In genomic region chr1:51953079-51953478, GRCh38 we compare ENCODE assay signal across 21 cellular contexts. TPM values are rescaled to one million over a fixed set of nuclear protein-coding genes. Genes with fewer than 3 reads are reported as not detected.
A peak's percentile ranks its signal among the peaks of the same experiment; 100 is the strongest.
DNase-seq lines count a peak whose midpoint lies in the region; ATAC-seq and TF ChIP-seq lines count a peak whose summit lies in the region.
"Had no signal": no experiment of that assay in that cellular context is flagged by ENCODE, and none has a peak within 500 bp of the region (broad histone marks: within the 10 kb centered on the region; RNA-seq: fewer than 3 reads in every experiment).

No MANE protein-coding gene starts in this region.

- intact Hi-C loops in heart left ventricle (cut with DNase I), result no loop called here

- H3K27ac ChIP-seq in KMS-11, result no peak overlapping the region
- no peak overlapping the region for H3K27ac ChIP-seq in heart left ventricle
- H3K27ac ChIP-seq: 22Rv1, cardiac muscle cell, ovary had no signal

- WGBS in heart left ventricle, 4 donors, result 93 to 100% (median 96%) methylated on average over 1 of the region's 1 CpG

- H3K4me2 ChIP-seq in KMS-11, result peak overlapping the region; percentile 44

- H3K4me1 ChIP-seq in KMS-11 (ENCODE audit: low read depth, poor library complexity, severe bottlenecking), result peaks cover 36% of the 10 kb centered on the region
- peaks cover 5% of the 10 kb centered on the region; the same call in 1 of the 2 replicates for H3K4me1 ChIP-seq in BE2C
- H3K4me1 ChIP-seq in heart left ventricle, result no peaks in the 10 kb centered on the region

- no peak for ATAC-seq in heart left ventricle
- ATAC-seq: naive thymus-derived CD8-positive, alpha-beta T cell had no signal

- H3K36me3 ChIP-seq in KMS-11 (ENCODE audit: insufficient read depth), result no peaks in the 10 kb centered on the region
- no peaks in the 10 kb centered on the region for H3K36me3 ChIP-seq in BE2C
- no peaks in the 10 kb centered on the region for H3K36me3 ChIP-seq in heart left ventricle
- H3K36me3 ChIP-seq: cardiac muscle cell, ovary had no signal

- no peaks in the 10 kb centered on the region for H4K20me1 ChIP-seq in KMS-11 (ENCODE audit: insufficient read depth)

- H2AFZ ChIP-seq in KMS-11 (ENCODE audit: low read depth), result no peak overlapping the region

- H3K9me3 ChIP-seq in BE2C, result no peaks in the 10 kb centered on the region
- H3K9me3 ChIP-seq in heart left ventricle, result peaks cover 0 to 13% (median 0%) of the 10 kb centered on the region in 12 donors

- TF ChIP-seq CTCF in KMS-11 (conservative IDR thresholded peaks at IDR 0.05; ENCODE audit: low read depth, low read length), result no peak
- no peak for TF ChIP-seq CTCF in BE2C (IDR thresholded peaks at IDR 0.05; ENCODE audit: low read depth, low read length)
- no peak for TF ChIP-seq CTCF in heart left ventricle (IDR thresholded peaks at IDR 0.05)

- no peak overlapping the region for H3K9ac ChIP-seq in KMS-11

- no peak for TF ChIP-seq POLR2A in heart left ventricle (IDR thresholded peaks at IDR 0.05)

- H3K27me3 ChIP-seq in KMS-11 (ENCODE audit: insufficient read depth, low read depth) (no peaks in the 10 kb centered on the region), BE2C (no peaks in the 10 kb centered on the region), heart left ventricle (peaks cover 0 to 10% (median 0%) of the 10 kb centered on the region in 9 donors)
- H3K27me3 ChIP-seq: cardiac muscle cell, ovary had no signal

- peak; percentile 25 for DNase-seq in DMS79 treated with DMSO at 0.1 percent for 48 hours (lab: John Stamatoyannopoulos, UW)
- DNase-seq in DMS79 (lab: John Stamatoyannopoulos, UW), result no peak
- DNase-seq in NCI-H226, result peak; percentile 25
- DNase-seq in putamen (ENCODE audit: low spot score), result peak; percentile 23
- DNase-seq in BE2C, result no peak
- no peak for DNase-seq in NCI-H2081 treated with DMSO at 0.1 percent for 48 hours (lab: John Stamatoyannopoulos, UW)
- DNase-seq in heart left ventricle, result no peak
- DNase-seq: activated CD4-positive, alpha-beta T cell treated with anti-CD3 and anti-CD28 coated beads, Interleukin-2, amount 50 U/mL, for 1 hour; activated CD8-positive, alpha-beta memory T cell treated with anti-CD3 and anti-CD28 coated beads, Interleukin-2, amount 50 U/mL, for 4 hours; activated gamma-delta T cell treated with Interleukin-2 at 50 U/mL for 16 hours; amygdala; C1 segment of cervical spinal cord; hypothalamus; kidney; mesenchymal stem cell; naive thymus-derived CD8-positive, alpha-beta T cell; NCI-H1694; ovary had no signal

- H3K4me3 ChIP-seq in KMS-11 (IDR thresholded peaks at IDR 0.05; ENCODE audit: insufficient read depth, low read depth, low read length) (no peak overlapping the region), BE2C (ENCODE audit: low read depth, low read length) (no peak overlapping the region), heart left ventricle (no peak overlapping the region)
- H3K4me3 ChIP-seq: cardiac muscle cell, ovary had no signal

- no peaks in the 10 kb centered on the region for H3K79me2 ChIP-seq in KMS-11 (ENCODE audit: insufficient read depth, low read depth)

RNA-seq across cellular contexts. Expression of gene RAB3B, which starts 37.4 kb away (rescaled TPM):
- polyA plus RNA-seq in BE2C (2012; ENCODE audit: insufficient read depth, insufficient read length, low read depth), result 0.06 TPM
- total RNA-seq in heart left ventricle, result under 1 TPM in 2 of 9 donors, not detected in 7; 0.02 to 0.11 TPM
- under 1 TPM in 1 of 2 donors, not detected in 1; 0.14 TPM for polyA plus RNA-seq in heart left ventricle

Comparison
In these comparisons a context has a peak if more than half of its experiments do, and no peak if none do; other contexts are left out.
1. DNase-seq: peak in DMS79 treated with DMSO at 0.1 percent for 48 hours (single experiment), NCI-H226 (single experiment) and putamen (single experiment); none in DMS79 (single experiment), BE2C (single experiment), NCI-H2081 treated with DMSO at 0.1 percent for 48 hours (single experiment) and heart left ventricle (0 of 5).